Comparison of ENCODE assay signal across 17 cellular contexts in genomic region chr7:270351-270983, GRCh38. TPM values are rescaled to one million over a fixed set of nuclear protein-coding genes. Genes with fewer than 3 reads are reported as not detected.
A peak's percentile ranks its signal among the peaks of the same experiment; 100 is the strongest.
DNase-seq lines count a peak whose midpoint lies in the region; TF ChIP-seq lines count a peak whose summit lies in the region.
"Had no signal": no experiment of that assay in that cellular context is flagged by ENCODE, and none has a peak within 500 bp of the region (broad histone marks: within the 10 kb centered on the region; RNA-seq: fewer than 3 reads in every experiment).

No MANE protein-coding gene starts in this region.

- POLR2A ChIA-PET in HEK293 (lab: Yijun Ruan, JAX): no interaction called here

- no peak overlapping the region for H3K27ac ChIP-seq in HEK293 (ENCODE audit: extremely low read depth, low read depth, low read length)

- H3K4me1 ChIP-seq in HEK293 (ENCODE audit: control insufficient read depth, insufficient read depth, low read length): no peaks in the 10 kb centered on the region

- peaks cover 38% of the 10 kb centered on the region for H3K9me3 Mint-ChIP-seq in glutamatergic neuron (ENCODE audit: unreplicated experiment)

- no peaks in the 10 kb centered on the region for H3K36me3 ChIP-seq in HEK293 (ENCODE audit: control insufficient read depth in 2 of 2, insufficient read depth in 1 of 2, low read length in 2 of 2)

- peak; percentile 6 for DNase-seq in activated naive CD4-positive, alpha-beta T cell treated with anti-CD3 and anti-CD28 coated beads, Interleukin-2, amount 50 U/mL, for 16 hours
- no peak for DNase-seq in activated naive CD4-positive, alpha-beta T cell treated with Interleukin-2 at 50 U/mL for 16 hours
- DNase-seq in glutamatergic neuron (peak; percentile 7), posterior vena cava (ENCODE audit: low spot score) (peak; percentile 72), cortex of kidney (lab: John Stamatoyannopoulos, UW) (no peak), iPS-NIHi7 (ENCODE audit: extremely low spot score) (no peak), medulla oblongata (ENCODE audit: extremely low spot score) (no peak)
- DNase-seq: 8988T; DMS79 treated with DMSO at 0.1 percent for 48 hours; KG1; NCI-H1105 treated with DMSO at 0.1 percent for 48 hours; NCI-H1694; NCI-H2081 treated with DMSO at 0.1 percent for 48 hours; NK-92 treated with Interleukin-12 subunit alpha and Interleukin-12 subunit beta, amount 100 ng/mL, for 24 hours had no signal

- no peak overlapping the region for H3K4me3 Mint-ChIP-seq in glutamatergic neuron (ENCODE audit: unreplicated experiment)
- H3K4me3 Mint-ChIP-seq: GM23338 had no signal

- peaks cover 27% of the 10 kb centered on the region for H3K27me3 Mint-ChIP-seq in glutamatergic neuron (ENCODE audit: unreplicated experiment)

- no peaks in the 10 kb centered on the region for H3K4me1 Mint-ChIP-seq in glutamatergic neuron (ENCODE audit: low read depth, unreplicated experiment)
- H3K4me1 Mint-ChIP-seq: GM23338 had no signal

- H3K9me3 ChIP-seq in HEK293 (ENCODE audit: control insufficient read depth, insufficient read depth, low read depth, low read length): no peaks in the 10 kb centered on the region

- no peak for TF ChIP-seq CTCF in HEK293 (tag by site-specific recombination; IDR thresholded peaks at IDR 0.05)
- no peak for TF ChIP-seq CTCF in glutamatergic neuron (IDR thresholded peaks at IDR 0.05; ENCODE audit: partially characterized antibody, unreplicated experiment)

- H3K4me3 ChIP-seq in HEK293 (ENCODE audit: low read depth, low read length): no peak overlapping the region
- H3K4me3 ChIP-seq: GM23338 had no signal

- H3K27ac Mint-ChIP-seq in glutamatergic neuron (ENCODE audit: unreplicated experiment): no peak overlapping the region
- H3K27ac Mint-ChIP-seq: GM23338 had no signal

- intact Hi-C loops in posterior vena cava (cut with DNase I): no loop called here

- CTCF ChIA-PET in HEK293 (lab: Yijun Ruan, JAX): interaction anchor here (0.7 kb wide), 1 partner anchor 14 kb away, joined by 3 read pairs; no protein-coding TSS in a partner anchor

- H3K36me3 Mint-ChIP-seq in glutamatergic neuron (ENCODE audit: unreplicated experiment): peaks cover 33% of the 10 kb centered on the region

TF ChIP-seq in HEK293, 187 proteins besides CTCF, POLR2A, EP300 and RAD21:
- TF ChIP-seq ZNF26 (tag by site-specific recombination; IDR thresholded peaks at IDR 0.05) (no peak), EGR2 (tag by site-specific recombination; IDR thresholded peaks at IDR 0.05; ENCODE audit: low read depth) (0 out of 2 replicates have a peak, but pooled peaks have one; percentile 5)

RNA-seq across cellular contexts. Expression of gene FOXL3, which starts 19.5 kb away (rescaled TPM):
- total RNA-seq in glutamatergic neuron (ENCODE audit: unreplicated experiment) (not detected), posterior vena cava (not detected)
- total RNA-seq: GM23338, NCI-H460 had no signal

Comparison
In these comparisons a context has a peak if more than half of its experiments do, and no peak if none do; other contexts are left out.
1. DNase-seq: peak in activated naive CD4-positive, alpha-beta T cell treated with anti-CD3 and anti-CD28 coated beads, Interleukin-2, amount 50 U/mL, for 16 hours (single experiment), glutamatergic neuron (single experiment) and posterior vena cava (single experiment); none in activated naive CD4-positive, alpha-beta T cell treated with Interleukin-2 at 50 U/mL for 16 hours (single experiment), cortex of kidney (single experiment), iPS-NIHi7 (single experiment) and medulla oblongata (single experiment).